Comparison of ENCODE assay signal across 21 cellular contexts in the genomic region with DNA sequence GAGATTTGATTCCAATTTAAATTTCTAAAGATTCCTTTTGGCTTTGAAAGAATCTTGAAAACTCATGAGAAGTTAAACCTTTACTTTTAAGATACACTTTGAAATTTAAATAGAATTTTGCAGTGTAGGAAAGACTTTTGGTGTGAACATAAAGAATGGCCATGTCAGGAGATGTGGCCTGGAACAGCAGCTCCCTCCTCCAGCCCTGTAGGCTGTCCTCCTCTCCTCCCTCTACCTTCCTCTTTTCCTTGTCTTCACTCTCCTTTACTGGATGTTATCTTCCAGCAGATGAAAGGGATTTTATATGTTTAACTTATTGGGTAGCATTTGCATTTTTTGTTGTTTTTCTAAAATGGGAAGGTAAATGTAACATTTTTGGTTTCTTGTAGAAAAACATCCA. TPM values are rescaled to one million over a fixed set of nuclear protein-coding genes. Genes with fewer than 3 reads are reported as not detected.
DNase-seq lines count a peak whose midpoint lies in the region; ATAC-seq, FAIRE-seq and TF ChIP-seq lines count a peak whose summit lies in the region.
"Had no signal": no experiment of that assay in that cellular context is flagged by ENCODE, and none has a peak within 500 bp of the region (broad histone marks: within the 10 kb centered on the region; RNA-seq: fewer than 3 reads in every experiment).

No MANE protein-coding gene starts in this region.

- CTCF ChIA-PET in HCT116 (lab: Charles Lee) (no interaction called here), OCI-LY7 (lab: Charles Lee; ENCODE audit: unreplicated experiment) (no interaction called here)

- peaks cover 14% of the 10 kb centered on the region for H3K4me1 Mint-ChIP-seq in astrocyte (ENCODE audit: low read depth, unreplicated experiment)

- H3K79me2 ChIP-seq in HCT116 (ENCODE audit: insufficient read depth, low read length) (no peaks in the 10 kb centered on the region), astrocyte (ENCODE audit: insufficient read depth, low read length) (no peaks in the 10 kb centered on the region), OCI-LY7 (ENCODE audit: insufficient read depth, low read depth, low read length) (no peaks in the 10 kb centered on the region)

- no peaks in the 10 kb centered on the region for H3K27me3 Mint-ChIP-seq in astrocyte (ENCODE audit: low read depth, unreplicated experiment)
- H3K27me3 Mint-ChIP-seq: CD4-positive, CD25-positive, alpha-beta regulatory T cell had no signal

- H3K9me3 Mint-ChIP-seq in astrocyte (ENCODE audit: unreplicated experiment), result no peaks in the 10 kb centered on the region
- H3K9me3 Mint-ChIP-seq: CD4-positive, CD25-positive, alpha-beta regulatory T cell had no signal

- TF ChIP-seq RAD21 in HCT116 (IDR thresholded peaks at IDR 0.05; ENCODE audit: low read depth), result no peak

- POLR2A ChIA-PET in HCT116 (lab: Charles Lee) (no interaction called here), OCI-LY7 (lab: Charles Lee) (interaction anchor here (0.7 kb wide), 1 partner anchor 144 kb away, joined by 4 read pairs; no protein-coding TSS in a partner anchor)

- H3K9ac ChIP-seq in HCT116 (ENCODE audit: low read length) (no peak overlapping the region), astrocyte (ENCODE audit: low read length) (peak overlapping the region; percentile 11)
- H3K9ac ChIP-seq: KMS-11 had no signal

- H3K9me3 ChIP-seq in HCT116 (ENCODE audit: control insufficient read depth in 1 of 2, insufficient read depth in 1 of 2, low read depth in 1 of 2, low read length in 2 of 2), result no peaks in the 10 kb centered on the region
- H3K9me3 ChIP-seq in astrocyte (ENCODE audit: insufficient read depth, low read depth, low read length), result no peaks in the 10 kb centered on the region
- H3K9me3 ChIP-seq in mesodermal cell (ENCODE audit: control insufficient read depth, low read length), result no peaks in the 10 kb centered on the region
- H3K9me3 ChIP-seq in thoracic aorta, result no peaks in the 10 kb centered on the region
- no peaks in the 10 kb centered on the region for H3K9me3 ChIP-seq in OCI-LY7 (ENCODE audit: low read length)
- no peaks in the 10 kb centered on the region for H3K9me3 ChIP-seq in pancreas
- H3K9me3 ChIP-seq in SJCRH30 (replicated peaks), result no peaks in the 10 kb centered on the region
- H3K9me3 ChIP-seq: HAP-1, Peyer's patch had no signal

- no peak for TF ChIP-seq POLR2A in HCT116 (IDR thresholded peaks at IDR 0.05; ENCODE audit: borderline replicate concordance, extremely low read depth, insufficient read depth, insufficient read length)

- H3K27ac ChIP-seq in HCT116 (ENCODE audit: low read depth, low read length) (no peak overlapping the region), astrocyte (ENCODE audit: low read depth, low read length) (peak overlapping the region; percentile 71), mesodermal cell (ENCODE audit: low read depth, low read length, severe bottlenecking) (peak overlapping the region; percentile 19), thoracic aorta (peak overlapping the region; percentile 92 to 99), OCI-LY7 (ENCODE audit: low read depth, low read length, poor library complexity, severe bottlenecking) (no peak overlapping the region), pancreas (no peak overlapping the region), SJCRH30 (no peak overlapping the region)
- H3K27ac ChIP-seq: KMS-11 had no signal

- H3K4me3 Mint-ChIP-seq in astrocyte (ENCODE audit: unreplicated experiment), result no peak overlapping the region
- H3K4me3 Mint-ChIP-seq: CD4-positive, CD25-positive, alpha-beta regulatory T cell had no signal

- TF ChIP-seq CTCF in HCT116 (IDR thresholded peaks at IDR 0.05 in 2 of 3, conservative IDR thresholded peaks at IDR 0.05 in 1 of 3; ENCODE audit: borderline replicate concordance in 1 of 3, insufficient read depth in 1 of 3, low read depth in 2 of 3, low read length in 2 of 3) (no peak), astrocyte (IDR thresholded peaks at IDR 0.05; ENCODE audit: insufficient read depth, low read depth, low read length) (no peak), thoracic aorta (IDR thresholded peaks at IDR 0.05) (no peak), OCI-LY7 (conservative IDR thresholded peaks at IDR 0.05; ENCODE audit: low read length) (no peak), pancreas (IDR thresholded peaks at IDR 0.05) (no peak)

- no peaks in the 10 kb centered on the region for H3K36me3 Mint-ChIP-seq in astrocyte (ENCODE audit: low read depth, unreplicated experiment)
- H3K36me3 Mint-ChIP-seq: CD4-positive, CD25-positive, alpha-beta regulatory T cell had no signal

- H3K4me1 ChIP-seq in HCT116 (ENCODE audit: control insufficient read depth in 1 of 2, insufficient read depth in 2 of 2, low read length in 2 of 2) (peaks cover 3 to 13% of the 10 kb centered on the region in 2 experiments; a peak in 3 of 4 replicates), astrocyte (ENCODE audit: insufficient read depth, low read length) (peaks cover 7% of the 10 kb centered on the region), mesodermal cell (ENCODE audit: control insufficient read depth, insufficient read depth, low read length, poor library complexity, severe bottlenecking) (peaks cover 25% of the 10 kb centered on the region), thoracic aorta (ENCODE audit: control insufficient read depth in 1 of 2, low read depth in 2 of 2) (peaks cover 15 to 42% of the 10 kb centered on the region in 2 donors), OCI-LY7 (ENCODE audit: insufficient read depth, low read length, poor library complexity, severe bottlenecking) (no peaks in the 10 kb centered on the region), pancreas (no peaks in the 10 kb centered on the region), SJCRH30 (no peaks in the 10 kb centered on the region)
- H3K4me1 ChIP-seq: HAP-1, Peyer's patch had no signal

- H2AFZ ChIP-seq in HCT116 (ENCODE audit: low read depth, low read length, poor library complexity, severe bottlenecking) (no peak overlapping the region), astrocyte (ENCODE audit: low read depth, low read length) (no peak overlapping the region), OCI-LY7 (ENCODE audit: low read length) (no peak overlapping the region)

- no peaks in the 10 kb centered on the region for H4K20me1 ChIP-seq in HCT116 (ENCODE audit: insufficient read depth)
- H4K20me1 ChIP-seq in astrocyte (ENCODE audit: insufficient read depth, low read length), result no peaks in the 10 kb centered on the region
- no peaks in the 10 kb centered on the region for H4K20me1 ChIP-seq in OCI-LY7 (ENCODE audit: insufficient read depth, low read length)

- no peaks in the 10 kb centered on the region for H3K36me3 ChIP-seq in HCT116 (ENCODE audit: control insufficient read depth in 1 of 2, insufficient read depth in 2 of 2, low read length in 2 of 2)
- no peaks in the 10 kb centered on the region for H3K36me3 ChIP-seq in astrocyte (ENCODE audit: insufficient read depth, low read length)
- H3K36me3 ChIP-seq in mesodermal cell (ENCODE audit: control insufficient read depth, insufficient read depth, low read length), result no peaks in the 10 kb centered on the region
- peaks cover 13% of the 10 kb centered on the region for H3K36me3 ChIP-seq in thoracic aorta
- no peaks in the 10 kb centered on the region for H3K36me3 ChIP-seq in OCI-LY7 (ENCODE audit: insufficient read depth, low read length)
- H3K36me3 ChIP-seq in pancreas, result no peaks in the 10 kb centered on the region
- H3K36me3 ChIP-seq in SJCRH30, result no peaks in the 10 kb centered on the region
- H3K36me3 ChIP-seq: HAP-1, Peyer's patch had no signal

- H3K9me2 ChIP-seq in HCT116 (ENCODE audit: insufficient read depth), result no peaks in the 10 kb centered on the region
- no peaks in the 10 kb centered on the region for H3K9me2 ChIP-seq in OCI-LY7 (ENCODE audit: insufficient read depth, low read length)

- intact Hi-C loops in HCT116 (cut with micrococcal nuclease) (no loop called here), OCI-LY7 (cut with micrococcal nuclease; ENCODE audit: unreplicated experiment) (no loop called here), pancreas (cut with DNase I) (no loop called here)

- H3K4me2 ChIP-seq in HCT116 (ENCODE audit: low read length), result peak overlapping the region; percentile 25; the same call in 1 of the 2 replicates
- H3K4me2 ChIP-seq in astrocyte (ENCODE audit: low read length), result peak overlapping the region; percentile 66
- no peak overlapping the region for H3K4me2 ChIP-seq in OCI-LY7 (ENCODE audit: low read length)
- H3K4me2 ChIP-seq: KMS-11 had no signal

- BruUV-seq in HCT116 (replicated peaks; lab: Mats Ljungman, UMichigan) (no TSS peak), OCI-LY7 (replicated peaks; lab: Mats Ljungman, UMichigan) (no TSS peak)

- peak overlapping the region; percentile 0 for H3K27ac Mint-ChIP-seq in astrocyte (ENCODE audit: unreplicated experiment)
- H3K27ac Mint-ChIP-seq: CD4-positive, CD25-positive, alpha-beta regulatory T cell had no signal

- RAD21 ChIA-PET in HCT116 (lab: Charles Lee; ENCODE audit: low non-redundant PET in 1 of 2, low total read pairs in 2 of 2, uncharacterized antibody in 2 of 2, unreplicated experiment in 2 of 2), result no interaction called here

- ATAC-seq in HCT116 (no peak), thoracic aorta (ENCODE audit: insufficient number of reproducible peaks, low FRiP score, low read depth) (no peak), pancreas (no peak)

- H3K27me3 ChIP-seq in HCT116 (ENCODE audit: insufficient read depth, low read length) (no peaks in the 10 kb centered on the region), astrocyte (ENCODE audit: insufficient read depth, low read length) (no peaks in the 10 kb centered on the region), thoracic aorta (replicated peaks; ENCODE audit: insufficient read depth) (no peaks in the 10 kb centered on the region), pancreas (no peaks in the 10 kb centered on the region), SJCRH30 (no peaks in the 10 kb centered on the region)
- H3K27me3 ChIP-seq: Peyer's patch had no signal

- DNase-seq in HCT116 (ENCODE audit: low read depth, low spot score), result no peak
- no peak for DNase-seq in astrocyte (ENCODE audit: low read depth)
- no peak for DNase-seq in thoracic aorta (ENCODE audit: low spot score)
- DNase-seq in OCI-LY7 (ENCODE audit: low spot score), result no peak
- DNase-seq in pancreas, result no peak
- DNase-seq in SJCRH30, result no peak
- no peak for DNase-seq in NCI-H2029 treated with DMSO at 0.1 percent for 48 hours (lab: John Stamatoyannopoulos, UW)
- DNase-seq: ACHN; CD4-positive, CD25-positive, alpha-beta regulatory T cell; DMS79; NCI-H1417; NCI-H1930; NCI-H2171 treated with DMSO at 0.1 percent for 48 hours; NCI-H510A; Peyer's patch; SHP77 had no signal

- no peak overlapping the region for H3K4me3 ChIP-seq in HCT116 (replicated peaks in 1 of 2; ENCODE audit: low read depth in 1 of 2, low read length in 2 of 2)
- no peak overlapping the region for H3K4me3 ChIP-seq in astrocyte (ENCODE audit: insufficient read depth, low read depth, low read length)
- H3K4me3 ChIP-seq in mesodermal cell (ENCODE audit: extremely low read depth, insufficient read depth, low read length, poor library complexity, severe bottlenecking), result no peak overlapping the region
- no peak overlapping the region for H3K4me3 ChIP-seq in thoracic aorta
- no peak overlapping the region for H3K4me3 ChIP-seq in OCI-LY7 (ENCODE audit: low read depth, low read length, poor library complexity, severe bottlenecking)
- no peak overlapping the region for H3K4me3 ChIP-seq in pancreas
- H3K4me3 ChIP-seq in SJCRH30, result no peak overlapping the region
- H3K4me3 ChIP-seq: HAP-1, Peyer's patch had no signal

- FAIRE-seq in astrocyte (lab: Jason Lieb, UNC) (no peak), pancreas (lab: Jason Lieb, UNC) (no peak)
- FAIRE-seq: G401.6, GM12892 had no signal

RNA-seq across cellular contexts. Expression of a gene that starts 18.9 kb away (rescaled TPM):
- total RNA-seq in HCT116 (2021; ENCODE audit: unreplicated experiment) (not detected), astrocyte (not detected in 2 replicates), thoracic aorta (100 to 1,000 TPM; 110 to 122 TPM), OCI-LY7 (2022) (not detected in 2 replicates), pancreas (10 to 100 TPM in 1 of 6 donors, 1 to 10 TPM in 3, under 1 TPM in 2; 0.51 to 16.5 (median 2.4) TPM)
- polyA plus RNA-seq in HCT116 (2012), result not detected in 2 replicates
- polyA plus RNA-seq in mesodermal cell (2013, experiment 1 of 2), result not detected
- 0.15 TPM for polyA plus RNA-seq in mesodermal cell (2013, experiment 2 of 2)
- total RNA-seq in OCI-LY7 (2014; rRNA removed; shearing (Covaris generic)), result not detected in 2 replicates
- polyA plus RNA-seq in pancreas, result 1 to 10 TPM in 1 of 2 donors, under 1 TPM in 1; 0.53 to 2.3 TPM
- 0.06 TPM in 1 of 2 replicates, not detected in the other for total RNA-seq in SJCRH30 (2014; rRNA removed; shearing (Covaris generic))
- total RNA-seq: CD4-positive, CD25-positive, alpha-beta regulatory T cell had no signal
- polyA plus RNA-seq: CD4-positive, CD25-positive, alpha-beta regulatory T cell had no signal

RNA-seq across cellular contexts. Expression of a gene that starts 39.1 kb away (rescaled TPM):
- total RNA-seq in HCT116 (2021; ENCODE audit: unreplicated experiment) (not detected), astrocyte (not detected in 2 replicates), thoracic aorta (100 to 1,000 TPM; 200 TPM), OCI-LY7 (2022) (not detected in 2 replicates), pancreas (1 to 10 TPM in 2 of 6 donors, under 1 TPM in 3, not detected in 1; 0.19 to 2.4 (median 0.95) TPM)
- polyA plus RNA-seq in HCT116 (2012), result not detected in 2 replicates
- not detected for polyA plus RNA-seq in mesodermal cell (2013, experiment 1 of 2)
- polyA plus RNA-seq in mesodermal cell (2013, experiment 2 of 2), result not detected
- total RNA-seq in OCI-LY7 (2014; rRNA removed; shearing (Covaris generic)), result not detected in 2 replicates
- polyA plus RNA-seq in pancreas, result under 1 TPM; 0.38 to 0.52 TPM
- 0.08 TPM in 1 of 2 replicates, not detected in the other for total RNA-seq in SJCRH30 (2014; rRNA removed; shearing (Covaris generic))
- total RNA-seq: CD4-positive, CD25-positive, alpha-beta regulatory T cell had no signal

RNA-seq across cellular contexts. Expression of a gene that starts 59.0 kb away (rescaled TPM):
- total RNA-seq in HCT116 (2021; ENCODE audit: unreplicated experiment), result 0.15 TPM
- polyA plus RNA-seq in HCT116 (2012), result not detected in 2 replicates
- not detected in 2 replicates for total RNA-seq in astrocyte
- polyA plus RNA-seq in mesodermal cell (2013, experiment 1 of 2), result 1.6 TPM
- polyA plus RNA-seq in mesodermal cell (2013, experiment 2 of 2), result 1.5 TPM
- total RNA-seq in thoracic aorta, result 100 to 1,000 TPM; 210 to 600 TPM
- not detected in 2 replicates for total RNA-seq in OCI-LY7 (2014; rRNA removed; shearing (Covaris generic))
- not detected in 2 replicates for total RNA-seq in OCI-LY7 (2022)
- total RNA-seq in pancreas, result 1 to 10 TPM in 3 of 6 donors, under 1 TPM in 3; 0.28 to 5.8 (median 2.3) TPM
- polyA plus RNA-seq in pancreas, result 1 to 10 TPM; 1.3 to 1.4 TPM
- not detected in 2 replicates for total RNA-seq in SJCRH30 (2014; rRNA removed; shearing (Covaris generic))

Comparison
In these comparisons a context has a peak if more than half of its experiments do, and no peak if none do; other contexts are left out.
1. H3K27ac ChIP-seq: peak in astrocyte (single experiment), mesodermal cell (single experiment) and thoracic aorta (2 of 2); none in HCT116 (single experiment), OCI-LY7 (single experiment), pancreas (0 of 4) and SJCRH30 (single experiment).
2. RNA of a gene that starts 18.9 kb away (total RNA-seq): 110 to 122 TPM in thoracic aorta; 0.51 to 16.5 TPM in pancreas, 0.06 TPM in SJCRH30, not detected in HCT116 (single experiment), not detected in astrocyte and not detected in OCI-LY7; every median in the first group is over 4 times any median in the second.
3. RNA of a gene that starts 39.1 kb away (total RNA-seq): 200 TPM in thoracic aorta; 0.19 to 2.4 TPM in pancreas, 0.08 TPM in SJCRH30, not detected in OCI-LY7, not detected in HCT116 (single experiment) and not detected in astrocyte; every median in the first group is over 10 times any median in the second.
4. RNA of a gene that starts 59.0 kb away (total RNA-seq): 210 to 600 TPM in thoracic aorta; 0.28 to 5.8 TPM in pancreas, 0.15 TPM in HCT116 (single experiment), not detected in astrocyte, not detected in OCI-LY7 and not detected in SJCRH30; every median in the first group is over 10 times any median in the second.